In genomic region chr12:608921-609320, GRCh38 we compare ENCODE assay signal across 14 cellular contexts. TPM values are rescaled to one million over a fixed set of nuclear protein-coding genes. Genes with fewer than 3 reads are reported as not detected.
"Had no signal": no experiment of that assay in that cellular context is flagged by ENCODE, and none has a peak within 500 bp of the region (broad histone marks: within the 10 kb centered on the region; RNA-seq: fewer than 3 reads in every experiment).

No MANE protein-coding gene starts in this region.

- H3K27ac Mint-ChIP-seq: activated naive CD8-positive, alpha-beta T cell treated with anti-CD3 and anti-CD28 coated beads, Interleukin-2, amount 50 U/mL, for 24 hours; nephron; stimulated activated naive CD8-positive, alpha-beta T cell treated with anti-CD3 and anti-CD28 coated beads, Interleukin-15, amount 100 ng/mL, for 72 hours had no signal

- H3K27ac ChIP-seq: hepatocyte, SJSA1 had no signal

- DNase-seq: activated CD4-positive, alpha-beta memory T cell treated with anti-CD3 and anti-CD28 coated beads, Interleukin-2, amount 10 ng/mL, durations not matched to agents 7 days and 5 days; activated naive CD4-positive, alpha-beta T cell treated with Interleukin-2 at 50 U/mL for 16 hours; activated naive CD8-positive, alpha-beta T cell treated with anti-CD3 and anti-CD28 coated beads, Interleukin-2, amount 50 U/mL, for 24 hours; effector CD8-positive, alpha-beta T cell; kidney glomerular epithelial cell; stimulated activated CD4-positive, alpha-beta T cell treated with anti-CD3 and anti-CD28 coated beads, Interleukin-4, amount 100 ng/mL, for 4 hours; stimulated activated naive CD8-positive, alpha-beta T cell treated with anti-CD3 and anti-CD28 coated beads, Interleukin-15, amount 100 ng/mL, for 72 hours; T-helper 9 cell had no signal

- H3K4me2 ChIP-seq: hepatocyte had no signal

- H3K27me3 ChIP-seq: gastroesophageal sphincter, hepatocyte, SJSA1 had no signal

- H3K9me3 Mint-ChIP-seq: activated CD4-positive, alpha-beta memory T cell treated with anti-CD3 and anti-CD28 coated beads, Interleukin-2, amount 10 ng/mL, durations not matched to agents 7 days and 5 days; activated naive CD8-positive, alpha-beta T cell treated with anti-CD3 and anti-CD28 coated beads, Interleukin-2, amount 50 U/mL, for 24 hours; nephron; stimulated activated naive CD8-positive, alpha-beta T cell treated with anti-CD3 and anti-CD28 coated beads, Interleukin-15, amount 100 ng/mL, for 72 hours had no signal

- H3K4me3 ChIP-seq: coronary artery, gastroesophageal sphincter, hepatocyte, SJSA1 had no signal

- H2AFZ ChIP-seq: hepatocyte had no signal

- H3K36me3 ChIP-seq: gastroesophageal sphincter, SJSA1 had no signal

- H3K9me3 ChIP-seq: gastroesophageal sphincter, SJSA1 had no signal

- ATAC-seq: activated naive CD8-positive, alpha-beta T cell treated with anti-CD3 and anti-CD28 coated beads, Interleukin-2, amount 50 U/mL, for 24 hours; gastroesophageal sphincter; stimulated activated naive CD8-positive, alpha-beta T cell treated with anti-CD3 and anti-CD28 coated beads, Interleukin-15, amount 100 ng/mL, for 72 hours had no signal

- H3K4me3 Mint-ChIP-seq: activated CD4-positive, alpha-beta memory T cell treated with anti-CD3 and anti-CD28 coated beads, Interleukin-2, amount 10 ng/mL, durations not matched to agents 7 days and 5 days; activated naive CD8-positive, alpha-beta T cell treated with anti-CD3 and anti-CD28 coated beads, Interleukin-2, amount 50 U/mL, for 24 hours; nephron; stimulated activated naive CD8-positive, alpha-beta T cell treated with anti-CD3 and anti-CD28 coated beads, Interleukin-15, amount 100 ng/mL, for 72 hours had no signal

- H3K27me3 Mint-ChIP-seq: activated CD4-positive, alpha-beta memory T cell treated with anti-CD3 and anti-CD28 coated beads, Interleukin-2, amount 10 ng/mL, durations not matched to agents 7 days and 5 days; activated naive CD8-positive, alpha-beta T cell treated with anti-CD3 and anti-CD28 coated beads, Interleukin-2, amount 50 U/mL, for 24 hours; stimulated activated naive CD8-positive, alpha-beta T cell treated with anti-CD3 and anti-CD28 coated beads, Interleukin-15, amount 100 ng/mL, for 72 hours had no signal

RNA-seq across cellular contexts. Expression of gene NINJ2, which starts 54.3 kb away (rescaled TPM):
- total RNA-seq: astrocyte, SJSA1 had no signal
